18 cellular contexts compared by ENCODE assay signal in the genomic region with DNA sequence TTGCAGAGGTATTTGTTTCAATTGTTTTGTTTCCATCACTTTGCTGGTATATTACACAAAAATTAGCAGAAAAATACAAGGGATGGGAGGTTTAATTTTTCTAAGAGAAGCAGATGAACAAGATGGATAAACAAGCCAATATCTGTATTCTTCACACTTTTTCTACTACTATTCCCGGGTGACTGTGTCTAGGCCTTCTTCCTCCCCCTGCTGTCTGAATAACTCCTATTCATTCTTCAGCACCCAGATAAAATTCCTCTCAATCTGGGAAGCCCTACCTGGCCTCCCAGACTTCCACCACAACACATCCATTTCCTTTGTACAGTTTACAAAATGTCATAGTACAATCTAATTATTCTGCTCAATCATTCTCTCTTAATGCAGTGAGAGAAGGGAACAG.
"Had no signal": no experiment of that assay in that cellular context is flagged by ENCODE, and none has a peak within 500 bp of the region (broad histone marks: within the 10 kb centered on the region; RNA-seq: fewer than 3 reads in every experiment).

No MANE protein-coding gene starts in this region.

- H3K4me3 Mint-ChIP-seq: activated CD4-positive, alpha-beta memory T cell treated with anti-CD3 and anti-CD28 coated beads for 36 hours; activated CD8-positive, alpha-beta memory T cell treated with anti-CD3 and anti-CD28 coated beads, Interleukin-2, amount 10 ng/mL, durations not matched to agents 7 days and 5 days; immature natural killer cell; mesothelial cell of epicardium; neural crest cell; stimulated activated naive CD8-positive, alpha-beta T cell treated with anti-CD3 and anti-CD28 coated beads, Interleukin-15, Interleukin-2, amounts not matched to agents 100 ng/mL and 50 ng/mL, for 24 hours had no signal

- ATAC-seq: activated CD8-positive, alpha-beta memory T cell treated with anti-CD3 and anti-CD28 coated beads, Interleukin-2, amount 10 ng/mL, durations not matched to agents 7 days and 5 days; activated naive CD4-positive, alpha-beta T cell treated with anti-CD3 and anti-CD28 coated beads, Interleukin-2, amount 50 U/mL, for 72 hours; left colon; lower lobe of right lung; sciatic nerve; upper lobe of right lung had no signal

- H3K27ac Mint-ChIP-seq: activated CD4-positive, alpha-beta memory T cell treated with anti-CD3 and anti-CD28 coated beads for 36 hours; activated CD8-positive, alpha-beta memory T cell treated with anti-CD3 and anti-CD28 coated beads, Interleukin-2, amount 10 ng/mL, durations not matched to agents 7 days and 5 days; activated naive CD4-positive, alpha-beta T cell treated with anti-CD3 and anti-CD28 coated beads, Interleukin-2, amount 50 U/mL, for 72 hours; immature natural killer cell; mesothelial cell of epicardium; stimulated activated naive CD8-positive, alpha-beta T cell treated with anti-CD3 and anti-CD28 coated beads, Interleukin-15, Interleukin-2, amounts not matched to agents 100 ng/mL and 50 ng/mL, for 24 hours had no signal

- H3K4me3 ChIP-seq: lower lobe of right lung, upper lobe of right lung had no signal

- H3K36me3 ChIP-seq: lower lobe of right lung, upper lobe of right lung had no signal

- H3K4me1 ChIP-seq: lower lobe of right lung, upper lobe of right lung had no signal

- H3K9me3 ChIP-seq: lower lobe of right lung, upper lobe of right lung had no signal

- H3K27me3 ChIP-seq: upper lobe of right lung had no signal

- H3K27ac ChIP-seq: lower lobe of right lung, upper lobe of right lung had no signal

- H3K4me1 Mint-ChIP-seq: activated CD8-positive, alpha-beta memory T cell treated with anti-CD3 and anti-CD28 coated beads, Interleukin-2, amount 10 ng/mL, durations not matched to agents 7 days and 5 days; immature natural killer cell; mesothelial cell of epicardium; neural crest cell had no signal

- DNase-seq: activated CD4-positive, alpha-beta memory T cell treated with anti-CD3 and anti-CD28 coated beads for 36 hours; activated CD8-positive, alpha-beta memory T cell treated with anti-CD3 and anti-CD28 coated beads, Interleukin-2, amount 10 ng/mL, durations not matched to agents 7 days and 5 days; activated effector memory CD4-positive, alpha-beta T cell treated with anti-CD3 and anti-CD28 coated beads, Interleukin-2, amount 50 U/mL, for 16 hours; activated T-cell treated with anti-CD3 and anti-CD28 coated beads, Interleukin-2, amount 50 U/mL, for 1 hour; central memory CD4-positive, alpha-beta T cell; cortex of kidney; effector CD4-positive, alpha-beta T cell; foreskin fibroblast; head of caudate nucleus; immature natural killer cell; left colon; lower lobe of right lung; upper lobe of right lung had no signal

- H3K36me3 Mint-ChIP-seq: activated CD4-positive, alpha-beta memory T cell treated with anti-CD3 and anti-CD28 coated beads for 36 hours; activated CD8-positive, alpha-beta memory T cell treated with anti-CD3 and anti-CD28 coated beads, Interleukin-2, amount 10 ng/mL, durations not matched to agents 7 days and 5 days; activated naive CD4-positive, alpha-beta T cell treated with anti-CD3 and anti-CD28 coated beads, Interleukin-2, amount 50 U/mL, for 72 hours; immature natural killer cell; mesothelial cell of epicardium had no signal

- H3K27me3 Mint-ChIP-seq: activated CD4-positive, alpha-beta memory T cell treated with anti-CD3 and anti-CD28 coated beads for 36 hours; activated CD8-positive, alpha-beta memory T cell treated with anti-CD3 and anti-CD28 coated beads, Interleukin-2, amount 10 ng/mL, durations not matched to agents 7 days and 5 days; stimulated activated naive CD8-positive, alpha-beta T cell treated with anti-CD3 and anti-CD28 coated beads, Interleukin-15, Interleukin-2, amounts not matched to agents 100 ng/mL and 50 ng/mL, for 24 hours had no signal
